In the genomic region with DNA sequence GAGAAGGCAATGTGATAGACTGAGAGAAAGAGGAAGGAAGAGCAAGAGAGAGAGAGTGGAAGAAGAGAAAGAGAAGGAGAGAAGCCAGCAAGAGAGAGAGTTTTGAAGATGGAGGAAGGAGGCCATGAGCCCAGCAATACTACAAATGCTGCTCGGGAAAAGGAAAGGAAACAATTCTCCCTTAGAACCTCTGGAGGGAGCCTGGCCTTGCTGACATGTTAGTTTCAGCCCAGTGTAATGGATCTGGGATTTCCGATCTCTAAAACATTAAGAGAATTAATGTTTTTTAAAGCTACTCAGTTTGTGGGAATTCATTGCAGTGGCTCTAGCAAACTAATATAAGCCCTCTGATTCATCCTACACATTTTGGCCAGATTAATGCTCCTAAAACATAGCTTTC, we compare ENCODE assay signal across 15 cellular contexts.
DNase-seq lines count a peak whose midpoint lies in the region; ATAC-seq, FAIRE-seq and TF ChIP-seq lines count a peak whose summit lies in the region.
"Had no signal": no experiment of that assay in that cellular context is flagged by ENCODE, and none has a peak within 500 bp of the region (broad histone marks: within the 10 kb centered on the region; RNA-seq: fewer than 3 reads in every experiment).

No MANE protein-coding gene starts in this region.

- CTCF ChIA-PET in AG04449 (lab: Yijun Ruan, JAX) = no interaction called here

- H3K9me3 ChIP-seq in esophagus muscularis mucosa = no peaks in the 10 kb centered on the region
- no peaks in the 10 kb centered on the region for H3K9me3 ChIP-seq in stomach
- H3K9me3 ChIP-seq: lower lobe of right lung had no signal

- H3K27me3 ChIP-seq in esophagus muscularis mucosa = no peaks in the 10 kb centered on the region
- no peaks in the 10 kb centered on the region for H3K27me3 ChIP-seq in stomach

- H3K27ac ChIP-seq in esophagus muscularis mucosa (replicated peaks in 1 of 4) = no peak overlapping the region
- H3K27ac ChIP-seq in stomach = no peak overlapping the region
- H3K27ac ChIP-seq: lower lobe of right lung had no signal

- no peak for TF ChIP-seq EP300 in esophagus muscularis mucosa (IDR thresholded peaks at IDR 0.05)
- TF ChIP-seq EP300 in stomach (IDR thresholded peaks at IDR 0.05) = no peak

- POLR2A ChIA-PET in AG04449 (lab: Yijun Ruan, JAX) = no interaction called here

- DNase-seq in AG04449 (ENCODE audit: low read depth, low spot score) (no peak), HT-29 (ENCODE audit: low spot score) (peak; percentile 8), astrocyte of the spinal cord (ENCODE audit: low read depth, low spot score) (peak; percentile 4), esophagus muscularis mucosa (ENCODE audit: extremely low spot score) (no peak), stomach (no peak)
- DNase-seq: activated naive CD4-positive, alpha-beta T cell treated with anti-CD3 and anti-CD28 coated beads, Interleukin-2, amount 10 ng/mL, durations not matched to agents 7 days and 5 days; CD4-positive, CD25-positive, alpha-beta regulatory T cell; foreskin fibroblast; lower lobe of right lung; NCI-H226; stimulated activated CD4-positive, alpha-beta T cell treated with anti-CD3 and anti-CD28 coated beads, Interleukin-2, amount 100 ng/mL, for 48 hours; stimulated activated naive CD4-positive, alpha-beta T cell treated with Interleukin-2 at 50 U/mL for 16 hours had no signal

- H3K4me3 ChIP-seq in AG04449 (ENCODE audit: low read depth, low read length) (no peak overlapping the region), astrocyte of the spinal cord (ENCODE audit: low read depth, low read length) (no peak overlapping the region), esophagus muscularis mucosa (no peak overlapping the region), stomach (no peak overlapping the region)
- H3K4me3 ChIP-seq: lower lobe of right lung had no signal

- ATAC-seq in GM18858 (IDR thresholded peaks at IDR 0.05; ENCODE audit: unreplicated experiment) = no peak
- no peak for ATAC-seq in HG03135 (IDR thresholded peaks at IDR 0.05; ENCODE audit: unreplicated experiment)
- ATAC-seq: lower lobe of right lung had no signal

- TF ChIP-seq POLR2A in esophagus muscularis mucosa (IDR thresholded peaks at IDR 0.05; ENCODE audit: low read depth) = no peak
- TF ChIP-seq POLR2A in stomach (IDR thresholded peaks at IDR 0.05) = no peak

- 47% methylated on average over 2 of the region's 2 CpGs for WGBS in esophagus muscularis mucosa
- WGBS in stomach, 5 donors = 47 to 55% (median 48%) methylated on average over 2 of the region's 2 CpGs

- in situ Hi-C loops in astrocyte of the spinal cord (cut with HindIII; ENCODE audit: low sequenced_read_pairs) = no loop called here

- H3K36me3 ChIP-seq in esophagus muscularis mucosa (no peaks in the 10 kb centered on the region), stomach (no peaks in the 10 kb centered on the region)
- H3K36me3 ChIP-seq: lower lobe of right lung had no signal

- H3K4me1 ChIP-seq in esophagus muscularis mucosa = no peaks in the 10 kb centered on the region
- H3K4me1 ChIP-seq in stomach = no peaks in the 10 kb centered on the region
- H3K4me1 ChIP-seq: lower lobe of right lung had no signal

- peak; percentile 98 for FAIRE-seq in islet of Langerhans (lab: Jason Lieb, UNC)

- TF ChIP-seq CTCF in AG04449 (IDR thresholded peaks at IDR 0.05; ENCODE audit: insufficient read depth, low read length, missing control alignments) (peak; percentile 11), astrocyte of the spinal cord (IDR thresholded peaks at IDR 0.05; ENCODE audit: low read depth, low read length) (peak; percentile 30), esophagus muscularis mucosa (IDR thresholded peaks at IDR 0.05) (peak in 1 of 3 experiments; percentile 10), stomach (IDR thresholded peaks at IDR 0.05) (no peak)

- intact Hi-C loops in esophagus muscularis mucosa (cut with DNase I) (no loop called here), stomach (cut with DNase I; ENCODE audit: low total_unique reads) (no loop called here)

Comparison
In these comparisons a context has a peak if more than half of its experiments do, and no peak if none do; other contexts are left out.
1. DNase-seq: peak in HT-29 (single experiment) and astrocyte of the spinal cord (single experiment); none in AG04449 (single experiment), esophagus muscularis mucosa (single experiment) and stomach (single experiment).
2. CTCF ChIP-seq: peak in AG04449 (single experiment) and astrocyte of the spinal cord (single experiment); none in stomach (0 of 7).